25 cellular contexts compared by ENCODE assay signal in the genomic region with DNA sequence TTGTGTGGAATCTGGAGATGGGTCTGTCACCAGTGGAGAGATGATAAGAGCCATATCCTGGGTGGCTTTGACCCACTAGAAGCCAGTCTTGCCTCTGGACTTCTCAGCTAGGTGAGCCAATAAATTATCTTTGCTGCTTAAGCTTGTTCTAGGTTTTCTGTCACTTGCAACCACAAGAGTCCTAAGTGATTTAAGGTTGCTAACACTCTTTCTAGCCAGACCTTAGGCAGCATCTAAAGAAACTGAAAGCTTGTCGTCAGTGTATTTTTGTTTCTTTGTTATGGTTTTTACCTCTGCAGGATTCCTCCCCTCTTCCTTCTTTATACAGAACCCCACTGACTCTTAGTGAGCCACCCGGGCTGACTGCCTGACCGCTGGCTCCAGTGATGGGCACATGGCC.
"Had no signal": no experiment of that assay in that cellular context is flagged by ENCODE, and none has a peak within 500 bp of the region (broad histone marks: within the 10 kb centered on the region; RNA-seq: fewer than 3 reads in every experiment).

No MANE protein-coding gene starts in this region.

- H3K36me3 ChIP-seq: ascending aorta, brain microvascular endothelial cell, gastroesophageal sphincter, neural progenitor cell, right atrium auricular region, tibial nerve had no signal

- H3K4me1 ChIP-seq: ascending aorta, gastroesophageal sphincter, parathyroid adenoma had no signal

- H3K4me3 Mint-ChIP-seq: activated naive CD4-positive, alpha-beta T cell treated with anti-CD3 and anti-CD28 coated beads, Interleukin-2, amount 10 ng/mL, durations not matched to agents 7 days and 5 days; activated naive CD8-positive, alpha-beta T cell treated with anti-CD3 and anti-CD28 coated beads, Interleukin-2, amount 10 ng/mL, durations not matched to agents 7 days and 5 days; neural progenitor cell; T-helper 2 cell treated with Interferon-gamma antibody and Interleukin-4, amounts not matched to agents 5 μg/mL and 100 μg/mL, for 36 hours had no signal

- DNase-seq: activated CD4-positive, alpha-beta T cell treated with anti-CD3 and anti-CD28 coated beads for 4 hours; activated CD4-positive, alpha-beta T cell treated with anti-CD3 and anti-CD28 coated beads, Interleukin-2, amount 50 U/mL, for 4 hours; activated effector memory CD4-positive, alpha-beta T cell treated with Interleukin-2 at 50 U/mL for 16 hours; activated naive CD4-positive, alpha-beta T cell treated with anti-CD3 and anti-CD28 coated beads, Interleukin-2, amount 10 ng/mL, durations not matched to agents 7 days and 5 days; activated naive CD8-positive, alpha-beta T cell treated with anti-CD3 and anti-CD28 coated beads, Interleukin-2, amount 10 ng/mL, durations not matched to agents 7 days and 5 days; activated T-cell treated with anti-CD3 and anti-CD28 coated beads for 4 hours; brain microvascular endothelial cell; cortex of kidney; kidney; left colon; mammary epithelial cell; occipital lobe; stimulated activated CD4-positive, alpha-beta T cell treated with anti-CD3 and anti-CD28 coated beads, Interleukin-15, amount 100 ng/mL, for 24 hours; stimulated activated CD4-positive, alpha-beta T cell treated with anti-CD3 and anti-CD28 coated beads, Interleukin-2, amount 100 ng/mL, for 24 hours; stimulated activated naive B cell treated with anti-CD40 and anti-IgM and Interleukin-4, amounts not matched to agents 10 μg/mL and 1 μg/mL and 100 μg/mL, for 72 hours; T-helper 1 cell had no signal

- H3K9me3 ChIP-seq: ascending aorta, gastroesophageal sphincter, right atrium auricular region had no signal

- H3K36me3 Mint-ChIP-seq: neural progenitor cell had no signal

- H3K27me3 Mint-ChIP-seq: activated naive CD8-positive, alpha-beta T cell treated with anti-CD3 and anti-CD28 coated beads, Interleukin-2, amount 10 ng/mL, durations not matched to agents 7 days and 5 days had no signal

- H3K9ac ChIP-seq: neural progenitor cell, parathyroid adenoma had no signal

- H3K4me2 ChIP-seq: hepatocyte, neural progenitor cell, smooth muscle cell had no signal

- H3K27me3 ChIP-seq: ascending aorta, brain microvascular endothelial cell, gastroesophageal sphincter, hepatocyte, neural progenitor cell, right atrium auricular region, tibial nerve had no signal

- H3K4me3 ChIP-seq: ascending aorta, gastroesophageal sphincter, hepatocyte, neural progenitor cell, right atrium auricular region, smooth muscle cell, tibial nerve had no signal

- H3K27ac Mint-ChIP-seq: activated naive CD4-positive, alpha-beta T cell treated with anti-CD3 and anti-CD28 coated beads, Interleukin-2, amount 10 ng/mL, durations not matched to agents 7 days and 5 days; neural progenitor cell; T-helper 2 cell treated with Interferon-gamma antibody and Interleukin-4, amounts not matched to agents 5 μg/mL and 100 μg/mL, for 36 hours had no signal

- H2AFZ ChIP-seq: hepatocyte, neural progenitor cell, parathyroid adenoma had no signal

- ATAC-seq: gastroesophageal sphincter; left colon; stimulated activated naive B cell treated with anti-CD40 and anti-IgM and Interleukin-4, amounts not matched to agents 10 μg/mL and 1 μg/mL and 100 μg/mL, for 72 hours had no signal

- H3K27ac ChIP-seq: ascending aorta, brain microvascular endothelial cell, gastroesophageal sphincter, neural progenitor cell, parathyroid adenoma, right atrium auricular region, tibial nerve had no signal

- H3K79me2 ChIP-seq: hepatocyte, parathyroid adenoma had no signal
